In the genomic region with DNA sequence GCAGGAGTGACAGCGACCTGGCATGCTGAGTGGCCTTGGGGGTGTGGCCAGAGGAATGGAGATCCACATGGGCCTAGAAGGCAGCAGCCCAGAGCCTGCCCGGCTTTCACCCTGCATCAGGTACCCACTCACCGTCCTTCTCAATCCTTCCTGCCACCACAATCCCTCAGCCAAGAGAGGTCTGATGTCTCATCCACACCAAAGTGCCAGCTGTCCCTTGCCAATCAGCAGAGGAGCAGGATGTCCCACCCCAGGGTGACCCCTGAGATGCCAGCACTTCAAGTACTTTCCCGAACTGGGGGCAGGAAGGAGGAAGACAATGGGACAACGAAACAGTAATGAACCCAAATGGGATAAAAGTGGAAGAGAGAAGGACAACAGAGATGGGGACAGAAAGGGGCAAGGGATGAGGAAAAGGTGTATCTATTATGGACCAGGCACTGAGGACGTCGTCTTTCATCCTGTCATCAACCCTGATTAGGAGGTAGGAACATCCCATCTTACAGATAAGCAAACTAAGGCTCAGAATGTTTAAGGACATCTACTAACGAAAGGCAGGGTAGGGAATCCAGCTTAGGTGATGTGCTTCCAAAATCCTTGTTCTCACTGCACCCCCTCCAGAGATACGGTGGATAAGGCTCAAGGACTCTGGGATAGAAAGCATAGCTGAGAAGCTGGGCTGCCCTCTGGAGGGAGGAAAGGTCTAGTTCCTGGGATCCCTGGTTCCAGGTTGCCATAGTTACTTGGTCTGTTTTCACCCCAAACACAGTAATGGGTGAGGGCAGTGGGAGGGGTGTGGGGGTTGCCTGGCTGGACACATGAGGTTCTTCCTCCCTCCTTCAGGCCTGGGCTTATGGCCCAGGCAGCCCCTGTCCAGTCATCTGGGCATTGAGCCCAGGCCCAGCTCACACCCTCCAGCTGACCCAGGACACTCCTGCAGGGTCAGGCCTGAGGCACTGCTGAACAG, we compare ENCODE assay signal across 1 cellular context.
TF ChIP-seq lines count a peak whose summit lies in the region.

No MANE protein-coding gene starts in this region.

TF ChIP-seq in HepG2, 621 proteins besides CTCF, POLR2A, EP300 and RAD21 (continues in another document):
- peak; percentile 45; the same call in 1 of the 2 replicates for TF ChIP-seq MAZ (IDR thresholded peaks at IDR 0.05; ENCODE audit: borderline replicate concordance, low read depth, low read length)
- no peak for TF ChIP-seq MAZ (CRISPR knock-in tag; IDR thresholded peaks at IDR 0.05; ENCODE audit: low read depth)
- TF ChIP-seq, protein P1, sequence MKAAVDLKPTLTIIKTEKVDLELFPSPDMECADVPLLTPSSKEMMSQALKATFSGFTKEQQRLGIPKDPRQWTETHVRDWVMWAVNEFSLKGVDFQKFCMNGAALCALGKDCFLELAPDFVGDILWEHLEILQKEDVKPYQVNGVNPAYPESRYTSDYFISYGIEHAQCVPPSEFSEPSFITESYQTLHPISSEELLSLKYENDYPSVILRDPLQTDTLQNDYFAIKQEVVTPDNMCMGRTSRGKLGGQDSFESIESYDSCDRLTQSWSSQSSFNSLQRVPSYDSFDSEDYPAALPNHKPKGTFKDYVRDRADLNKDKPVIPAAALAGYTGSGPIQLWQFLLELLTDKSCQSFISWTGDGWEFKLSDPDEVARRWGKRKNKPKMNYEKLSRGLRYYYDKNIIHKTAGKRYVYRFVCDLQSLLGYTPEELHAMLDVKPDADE (CRISPR knock-in tag; IDR thresholded peaks at IDR 0.05): no peak
- peak; percentile 58 for TF ChIP-seq STAG1 (CRISPR knock-in tag; IDR thresholded peaks at IDR 0.05)
- TF ChIP-seq ZNF776 (CRISPR knock-in tag; IDR thresholded peaks at IDR 0.05): no peak
- TF ChIP-seq TARDBP (CRISPR knock-in tag; IDR thresholded peaks at IDR 0.05): no peak
- TF ChIP-seq, protein P2, sequence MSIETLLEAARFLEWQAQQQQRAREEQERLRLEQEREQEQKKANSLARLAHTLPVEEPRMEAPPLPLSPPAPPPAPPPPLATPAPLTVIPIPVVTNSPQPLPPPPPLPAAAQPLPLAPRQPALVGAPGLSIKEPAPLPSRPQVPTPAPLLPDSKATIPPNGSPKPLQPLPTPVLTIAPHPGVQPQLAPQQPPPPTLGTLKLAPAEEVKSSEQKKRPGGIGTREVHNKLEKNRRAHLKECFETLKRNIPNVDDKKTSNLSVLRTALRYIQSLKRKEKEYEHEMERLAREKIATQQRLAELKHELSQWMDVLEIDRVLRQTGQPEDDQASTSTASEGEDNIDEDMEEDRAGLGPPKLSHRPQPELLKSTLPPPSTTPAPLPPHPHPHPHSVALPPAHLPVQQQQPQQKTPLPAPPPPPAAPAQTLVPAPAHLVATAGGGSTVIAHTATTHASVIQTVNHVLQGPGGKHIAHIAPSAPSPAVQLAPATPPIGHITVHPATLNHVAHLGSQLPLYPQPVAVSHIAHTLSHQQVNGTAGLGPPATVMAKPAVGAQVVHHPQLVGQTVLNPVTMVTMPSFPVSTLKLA (IDR thresholded peaks at IDR 0.05): no peak; the same call in 1 of the 2 replicates
- TF ChIP-seq ZNF503 (CRISPR knock-in tag; IDR thresholded peaks at IDR 0.05): no peak
- TF ChIP-seq MXI1 (IDR thresholded peaks at IDR 0.05; ENCODE audit: borderline replicate concordance, low read depth, low read length): peak; percentile 16; the same call in 1 of the 3 replicates
- TF ChIP-seq SMC3 (IDR thresholded peaks at IDR 0.05; ENCODE audit: low read length): peak; percentile 49
- TF ChIP-seq, protein P3, sequence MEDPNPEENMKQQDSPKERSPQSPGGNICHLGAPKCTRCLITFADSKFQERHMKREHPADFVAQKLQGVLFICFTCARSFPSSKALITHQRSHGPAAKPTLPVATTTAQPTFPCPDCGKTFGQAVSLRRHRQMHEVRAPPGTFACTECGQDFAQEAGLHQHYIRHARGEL (CRISPR knock-in tag; IDR thresholded peaks at IDR 0.05): no peak
- TF ChIP-seq HDAC6 (IDR thresholded peaks at IDR 0.05; ENCODE audit: low read depth, low read length): no peak
- peak; percentile 18; the same call in 1 of the 2 replicates for TF ChIP-seq POLR2AphosphoS5 (IDR thresholded peaks at IDR 0.05; ENCODE audit: low read depth, low read length)
- no peak for TF ChIP-seq KAT2B (IDR thresholded peaks at IDR 0.05; ENCODE audit: borderline replicate concordance, low read depth, low read length)
- peak; percentile 44 for TF ChIP-seq PHF5A (CRISPR knock-in tag; IDR thresholded peaks at IDR 0.05; ENCODE audit: low read depth, unreplicated experiment)
- no peak for TF ChIP-seq IRF2 (CRISPR knock-in tag; IDR thresholded peaks at IDR 0.05)
- TF ChIP-seq KDM1A (CRISPR knock-in tag; IDR thresholded peaks at IDR 0.05): 0 out of 2 replicates have a peak, but pooled peaks have one; percentile 26
- no peak for TF ChIP-seq NCOA5 (CRISPR knock-in tag; IDR thresholded peaks at IDR 0.05)
- 0 out of 2 replicates have a peak, but pooled peaks have one; percentile 6 for TF ChIP-seq HNF4A (CRISPR knock-in tag; IDR thresholded peaks at IDR 0.05)
- peak; percentile 27; the same call in 1 of the 2 replicates for TF ChIP-seq POLR2G (IDR thresholded peaks at IDR 0.05; ENCODE audit: low read depth, low read length)
- no peak for TF ChIP-seq IKZF4 (CRISPR knock-in tag; IDR thresholded peaks at IDR 0.05; ENCODE audit: borderline replicate concordance, low read depth, not compliant biosample characterization)
- TF ChIP-seq, protein P4, sequence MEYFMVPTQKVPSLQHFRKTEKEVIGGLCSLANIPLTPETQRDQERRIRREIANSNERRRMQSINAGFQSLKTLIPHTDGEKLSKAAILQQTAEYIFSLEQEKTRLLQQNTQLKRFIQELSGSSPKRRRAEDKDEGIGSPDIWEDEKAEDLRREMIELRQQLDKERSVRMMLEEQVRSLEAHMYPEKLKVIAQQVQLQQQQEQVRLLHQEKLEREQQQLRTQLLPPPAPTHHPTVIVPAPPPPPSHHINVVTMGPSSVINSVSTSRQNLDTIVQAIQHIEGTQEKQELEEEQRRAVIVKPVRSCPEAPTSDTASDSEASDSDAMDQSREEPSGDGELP (IDR thresholded peaks at IDR 0.05; ENCODE audit: borderline replicate concordance, low read depth): 0 out of 2 replicates have a peak, but pooled peaks have one; percentile 8
- TF ChIP-seq ZNF441 (CRISPR knock-in tag; IDR thresholded peaks at IDR 0.05; ENCODE audit: borderline replicate concordance): no peak
- TF ChIP-seq SNAPC2 (CRISPR knock-in tag; IDR thresholded peaks at IDR 0.05): 0 out of 2 replicates have a peak, but pooled peaks have one; percentile 31
- TF ChIP-seq CREM (IDR thresholded peaks at IDR 0.05): no peak
- TF ChIP-seq CREM (CRISPR knock-in tag; IDR thresholded peaks at IDR 0.05): no peak
- 0 out of 2 replicates have a peak, but pooled peaks have one; percentile 49 for TF ChIP-seq ZNF740 (CRISPR knock-in tag; IDR thresholded peaks at IDR 0.05)
- TF ChIP-seq, protein P5, sequence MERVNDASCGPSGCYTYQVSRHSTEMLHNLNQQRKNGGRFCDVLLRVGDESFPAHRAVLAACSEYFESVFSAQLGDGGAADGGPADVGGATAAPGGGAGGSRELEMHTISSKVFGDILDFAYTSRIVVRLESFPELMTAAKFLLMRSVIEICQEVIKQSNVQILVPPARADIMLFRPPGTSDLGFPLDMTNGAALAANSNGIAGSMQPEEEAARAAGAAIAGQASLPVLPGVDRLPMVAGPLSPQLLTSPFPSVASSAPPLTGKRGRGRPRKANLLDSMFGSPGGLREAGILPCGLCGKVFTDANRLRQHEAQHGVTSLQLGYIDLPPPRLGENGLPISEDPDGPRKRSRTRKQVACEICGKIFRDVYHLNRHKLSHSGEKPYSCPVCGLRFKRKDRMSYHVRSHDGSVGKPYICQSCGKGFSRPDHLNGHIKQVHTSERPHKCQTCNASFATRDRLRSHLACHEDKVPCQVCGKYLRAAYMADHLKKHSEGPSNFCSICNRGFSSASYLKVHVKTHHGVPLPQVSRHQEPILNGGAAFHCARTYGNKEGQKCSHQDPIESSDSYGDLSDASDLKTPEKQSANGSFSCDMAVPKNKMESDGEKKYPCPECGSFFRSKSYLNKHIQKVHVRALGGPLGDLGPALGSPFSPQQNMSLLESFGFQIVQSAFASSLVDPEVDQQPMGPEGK (CRISPR knock-in tag; IDR thresholded peaks at IDR 0.05): peak; percentile 61; the same call in 1 of the 2 replicates
- no peak for TF ChIP-seq ZNF34 (CRISPR knock-in tag; IDR thresholded peaks at IDR 0.05; ENCODE audit: borderline replicate concordance)
- TF ChIP-seq ZSCAN9 (CRISPR knock-in tag; IDR thresholded peaks at IDR 0.05; ENCODE audit: borderline replicate concordance): peak; percentile 45; the same call in 1 of the 2 replicates
- TF ChIP-seq ARHGAP35 (CRISPR knock-in tag; IDR thresholded peaks at IDR 0.05; ENCODE audit: borderline replicate concordance): no peak
- TF ChIP-seq AGO2 (optimal IDR thresholded peaks at IDR 0.05; ENCODE audit: low read depth, low read length): peak; percentile 30
- peak; percentile 27; the same call in 1 of the 2 replicates for TF ChIP-seq ELF3 (CRISPR knock-in tag; IDR thresholded peaks at IDR 0.05)
- TF ChIP-seq MIXL1 (CRISPR knock-in tag; IDR thresholded peaks at IDR 0.05): no peak
- 0 out of 2 replicates have a peak, but pooled peaks have one; percentile 27 for TF ChIP-seq KDM2A (CRISPR knock-in tag; IDR thresholded peaks at IDR 0.05; ENCODE audit: borderline replicate concordance, low read depth)
- no peak for TF ChIP-seq ZFP36L1 (CRISPR knock-in tag; IDR thresholded peaks at IDR 0.05)
- no peak for TF ChIP-seq ZNF33B (CRISPR knock-in tag; IDR thresholded peaks at IDR 0.05)
- TF ChIP-seq, protein P6, sequence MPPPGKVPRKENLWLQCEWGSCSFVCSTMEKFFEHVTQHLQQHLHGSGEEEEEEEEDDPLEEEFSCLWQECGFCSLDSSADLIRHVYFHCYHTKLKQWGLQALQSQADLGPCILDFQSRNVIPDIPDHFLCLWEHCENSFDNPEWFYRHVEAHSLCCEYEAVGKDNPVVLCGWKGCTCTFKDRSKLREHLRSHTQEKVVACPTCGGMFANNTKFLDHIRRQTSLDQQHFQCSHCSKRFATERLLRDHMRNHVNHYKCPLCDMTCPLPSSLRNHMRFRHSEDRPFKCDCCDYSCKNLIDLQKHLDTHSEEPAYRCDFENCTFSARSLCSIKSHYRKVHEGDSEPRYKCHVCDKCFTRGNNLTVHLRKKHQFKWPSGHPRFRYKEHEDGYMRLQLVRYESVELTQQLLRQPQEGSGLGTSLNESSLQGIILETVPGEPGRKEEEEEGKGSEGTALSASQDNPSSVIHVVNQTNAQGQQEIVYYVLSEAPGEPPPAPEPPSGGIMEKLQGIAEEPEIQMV (CRISPR knock-in tag; IDR thresholded peaks at IDR 0.05; ENCODE audit: low read depth): no peak
- TF ChIP-seq SAP130 (CRISPR knock-in tag; IDR thresholded peaks at IDR 0.05; ENCODE audit: low read depth): peak; percentile 53; the same call in 1 of the 2 replicates
- no peak for TF ChIP-seq MTERF4 (CRISPR knock-in tag; IDR thresholded peaks at IDR 0.05)
- peak; percentile 74 for TF ChIP-seq ZNF629 (CRISPR knock-in tag; conservative IDR thresholded peaks at IDR 0.05)
- peak; percentile 76 for TF ChIP-seq RFX3 (CRISPR knock-in tag; IDR thresholded peaks at IDR 0.05)
- 0 out of 2 replicates have a peak, but pooled peaks have one; percentile 4 for TF ChIP-seq RBFOX2 (IDR thresholded peaks at IDR 0.05; ENCODE audit: low read depth, low read length)
- TF ChIP-seq MBD4 (IDR thresholded peaks at IDR 0.05; ENCODE audit: borderline replicate concordance, low read length): no peak
- TF ChIP-seq RFX1 (IDR thresholded peaks at IDR 0.05): peak; percentile 81
- TF ChIP-seq FOSL2 (CRISPR knock-in tag; IDR thresholded peaks at IDR 0.05): 0 out of 2 replicates have a peak, but pooled peaks have one; percentile 9
- TF ChIP-seq ZSCAN30 (CRISPR knock-in tag; IDR thresholded peaks at IDR 0.05): no peak
